Comparison of ENCODE assay signal across 1 cellular context in the genomic region with DNA sequence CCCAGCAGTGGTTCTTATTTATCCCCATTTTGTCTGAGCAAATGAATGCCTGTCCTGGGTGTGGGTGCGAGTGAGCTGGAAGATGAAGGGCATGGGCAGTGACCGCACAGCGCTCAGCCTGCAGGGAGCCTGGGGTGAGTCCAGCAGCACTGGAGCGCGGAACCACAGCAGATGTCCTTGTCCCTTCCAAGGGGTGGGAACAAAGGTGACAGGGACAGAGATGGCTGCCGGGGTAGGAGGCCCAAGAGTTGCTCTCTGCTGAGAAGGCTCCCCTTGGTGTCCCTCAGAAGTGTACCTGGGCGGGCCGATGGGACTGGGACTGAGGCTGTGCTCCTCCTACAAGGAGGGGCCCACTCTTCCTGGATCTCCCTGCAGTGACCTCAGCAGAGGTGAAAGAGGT.
TF ChIP-seq lines count a peak whose summit lies in the region.

No MANE protein-coding gene starts in this region.

TF ChIP-seq in HepG2, 621 proteins besides CTCF, POLR2A, EP300 and RAD21:
- TF ChIP-seq ZBTB33 (CRISPR knock-in tag; IDR thresholded peaks at IDR 0.05) (0 out of 2 replicates have a peak, but pooled peaks have one; percentile 26), TEAD2 (CRISPR knock-in tag; IDR thresholded peaks at IDR 0.05) (no peak), ZNF788 (CRISPR knock-in tag; IDR thresholded peaks at IDR 0.05; ENCODE audit: borderline replicate concordance) (no peak)
